ENCODE assay signal across 8 cellular contexts in the genomic region with DNA sequence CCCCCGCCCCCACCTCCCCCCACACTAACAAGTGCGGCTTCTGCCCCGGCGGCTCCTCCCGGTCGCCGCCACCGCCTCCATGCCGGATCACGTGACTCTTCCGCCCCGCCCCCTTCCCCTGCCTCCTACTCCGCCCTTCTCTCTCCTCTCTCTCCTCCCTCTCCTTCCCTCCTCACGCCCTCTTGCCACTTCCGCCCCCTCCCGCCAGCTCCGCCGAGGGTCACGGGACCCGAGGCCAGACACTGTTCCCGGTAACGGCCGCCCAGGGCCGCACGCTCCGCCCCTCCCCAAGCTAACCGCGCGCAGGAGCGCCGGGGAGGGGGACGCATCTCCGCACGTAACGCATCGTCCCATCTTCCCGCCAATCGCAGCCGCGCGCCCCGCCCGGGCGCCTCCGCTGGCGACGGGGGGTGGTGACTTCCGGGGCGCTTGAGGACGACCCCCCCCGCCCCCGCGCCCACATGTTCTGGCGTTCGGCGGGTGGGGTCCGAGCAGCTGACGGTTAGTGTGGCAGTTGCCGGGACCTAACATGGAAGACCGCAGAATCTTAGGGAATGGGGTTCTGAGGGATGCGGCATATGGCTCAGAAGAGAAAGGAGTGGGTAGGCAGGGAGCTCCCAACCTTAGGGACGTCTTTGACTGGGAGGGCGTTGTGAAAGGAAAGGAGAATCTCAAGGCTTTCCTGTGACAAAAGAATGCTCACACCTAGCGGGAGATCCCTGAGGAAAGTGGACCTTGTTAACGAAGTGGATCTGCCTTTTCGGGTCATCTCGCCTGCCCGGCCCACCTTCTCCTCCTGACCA. TPM values are rescaled to one million over a fixed set of nuclear protein-coding genes. Genes with fewer than 3 reads are reported as not detected.
A peak's percentile ranks its signal among the peaks of the same experiment; 100 is the strongest.
DNase-seq lines count a peak whose midpoint lies in the region; ATAC-seq and TF ChIP-seq lines count a peak whose summit lies in the region.

A gene with protein sequence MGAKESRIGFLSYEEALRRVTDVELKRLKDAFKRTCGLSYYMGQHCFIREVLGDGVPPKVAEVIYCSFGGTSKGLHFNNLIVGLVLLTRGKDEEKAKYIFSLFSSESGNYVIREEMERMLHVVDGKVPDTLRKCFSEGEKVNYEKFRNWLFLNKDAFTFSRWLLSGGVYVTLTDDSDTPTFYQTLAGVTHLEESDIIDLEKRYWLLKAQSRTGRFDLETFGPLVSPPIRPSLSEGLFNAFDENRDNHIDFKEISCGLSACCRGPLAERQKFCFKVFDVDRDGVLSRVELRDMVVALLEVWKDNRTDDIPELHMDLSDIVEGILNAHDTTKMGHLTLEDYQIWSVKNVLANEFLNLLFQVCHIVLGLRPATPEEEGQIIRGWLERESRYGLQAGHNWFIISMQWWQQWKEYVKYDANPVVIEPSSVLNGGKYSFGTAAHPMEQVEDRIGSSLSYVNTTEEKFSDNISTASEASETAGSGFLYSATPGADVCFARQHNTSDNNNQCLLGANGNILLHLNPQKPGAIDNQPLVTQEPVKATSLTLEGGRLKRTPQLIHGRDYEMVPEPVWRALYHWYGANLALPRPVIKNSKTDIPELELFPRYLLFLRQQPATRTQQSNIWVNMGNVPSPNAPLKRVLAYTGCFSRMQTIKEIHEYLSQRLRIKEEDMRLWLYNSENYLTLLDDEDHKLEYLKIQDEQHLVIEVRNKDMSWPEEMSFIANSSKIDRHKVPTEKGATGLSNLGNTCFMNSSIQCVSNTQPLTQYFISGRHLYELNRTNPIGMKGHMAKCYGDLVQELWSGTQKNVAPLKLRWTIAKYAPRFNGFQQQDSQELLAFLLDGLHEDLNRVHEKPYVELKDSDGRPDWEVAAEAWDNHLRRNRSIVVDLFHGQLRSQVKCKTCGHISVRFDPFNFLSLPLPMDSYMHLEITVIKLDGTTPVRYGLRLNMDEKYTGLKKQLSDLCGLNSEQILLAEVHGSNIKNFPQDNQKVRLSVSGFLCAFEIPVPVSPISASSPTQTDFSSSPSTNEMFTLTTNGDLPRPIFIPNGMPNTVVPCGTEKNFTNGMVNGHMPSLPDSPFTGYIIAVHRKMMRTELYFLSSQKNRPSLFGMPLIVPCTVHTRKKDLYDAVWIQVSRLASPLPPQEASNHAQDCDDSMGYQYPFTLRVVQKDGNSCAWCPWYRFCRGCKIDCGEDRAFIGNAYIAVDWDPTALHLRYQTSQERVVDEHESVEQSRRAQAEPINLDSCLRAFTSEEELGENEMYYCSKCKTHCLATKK (N-terminal part only) (minus strand): TSS at position 92 of the 803 bp plus-strand sequence. CDS start 194 bp downstream, outside the sequence.

- TF ChIP-seq CTCF in GM12864 (IDR thresholded peaks at IDR 0.05; ENCODE audit: low read depth, low read length, missing control alignments): peak; percentile 21
- no peak for TF ChIP-seq CTCF in SU-DHL-6 (IDR thresholded peaks at IDR 0.05; ENCODE audit: insufficient read depth, low read length, poor library complexity, severe bottlenecking)
- TF ChIP-seq CTCF in parathyroid adenoma (IDR thresholded peaks at IDR 0.05): peak; percentile 63
- peak; percentile 12 to 69 (median 30) for TF ChIP-seq CTCF in tibial nerve (IDR thresholded peaks at IDR 0.05)

- no peaks in the 10 kb centered on the region for H4K20me1 ChIP-seq in SU-DHL-6 (ENCODE audit: low read depth, low read length)

- H3K9ac ChIP-seq in SU-DHL-6 (ENCODE audit: low read length) (peak within 1 kb of the TSS; percentile 84), parathyroid adenoma (peak within 1 kb of the TSS; percentile 78)

- WGBS in tibial nerve, 2 donors: 0 to 1% methylated on average over 65 to 66 of the region's 68 CpGs

- H3K9me2 ChIP-seq in SU-DHL-6 (replicated peaks; ENCODE audit: insufficient read depth, low read length): no peaks in the 10 kb centered on the region

- peaks cover 8% of the 10 kb centered on the region; the same call in 1 of the 2 replicates for H3K79me2 ChIP-seq in SU-DHL-6 (ENCODE audit: insufficient read depth, low read length)
- H3K79me2 ChIP-seq in parathyroid adenoma: peaks cover 5% of the 10 kb centered on the region

- intact Hi-C loops in Right ventricle myocardium superior (cut with DNase I): no loop called here

- ATAC-seq in HG02623 (IDR thresholded peaks at IDR 0.05; ENCODE audit: unreplicated experiment): peak; percentile 84
- ATAC-seq in Right ventricle myocardium superior (ENCODE audit: poor library complexity): peak; percentile 96

- H3K4me1 ChIP-seq in parathyroid adenoma (peaks cover 7% of the 10 kb centered on the region), tibial nerve (peaks cover 0 to 49% (median 22%) of the 10 kb centered on the region in 4 donors)

- H3K27ac ChIP-seq in SU-DHL-6 (ENCODE audit: low read depth, low read length) (peak within 1 kb of the TSS; percentile 42), parathyroid adenoma (peak within 1 kb of the TSS; percentile 96), tibial nerve (peak within 1 kb of the TSS; percentile 91 to 99 (median 95))

- H2AFZ ChIP-seq in SU-DHL-6 (ENCODE audit: low read depth, low read length, severe bottlenecking) (peak within 1 kb of the TSS; percentile 95), parathyroid adenoma (peak within 1 kb of the TSS; percentile 94)

- DNase-seq in GM12864 (ENCODE audit: low read depth): peak; percentile 92
- DNase-seq in NCI-H1105 treated with DMSO at 0.1 percent for 48 hours (lab: John Stamatoyannopoulos, UW): peak; percentile 91
- DNase-seq in activated naive CD8-positive, alpha-beta T cell treated with anti-CD3 and anti-CD28 coated beads, Interleukin-2, amount 50 U/mL, for 16 hours (ENCODE audit: low read depth, low spot score): peak; percentile 93
- peak; percentile 99 for DNase-seq in Right ventricle myocardium superior
- DNase-seq in tibial nerve (ENCODE audit: low spot score in 2 of 2): peak; percentile 97 to 99

- H3K9me3 ChIP-seq in SU-DHL-6 (ENCODE audit: insufficient read depth, low read length) (no peaks in the 10 kb centered on the region), parathyroid adenoma (ENCODE audit: control insufficient read depth, low read length) (no peaks in the 10 kb centered on the region), tibial nerve (no peaks in the 10 kb centered on the region)

- H3K4me2 ChIP-seq in SU-DHL-6 (ENCODE audit: low read depth, low read length, poor library complexity, severe bottlenecking) (peak within 1 kb of the TSS; percentile 79), parathyroid adenoma (ENCODE audit: low read length) (peak within 1 kb of the TSS; percentile 86)

- no peaks in the 10 kb centered on the region for H3K27me3 ChIP-seq in SU-DHL-6 (ENCODE audit: low read length)
- H3K27me3 ChIP-seq in parathyroid adenoma (ENCODE audit: control insufficient read depth, insufficient read depth, low read length): no peaks in the 10 kb centered on the region
- H3K27me3 ChIP-seq in tibial nerve: no peaks in the 10 kb centered on the region

- H3K36me3 ChIP-seq in SU-DHL-6 (ENCODE audit: low read length): no peaks in the 10 kb centered on the region
- H3K36me3 ChIP-seq in parathyroid adenoma (ENCODE audit: control insufficient read depth, insufficient read depth, low read length): no peaks in the 10 kb centered on the region
- no peaks in the 10 kb centered on the region for H3K36me3 ChIP-seq in tibial nerve

- H3K4me3 ChIP-seq in GM12864 (ENCODE audit: low read depth, low read length) (peak within 1 kb of the TSS; percentile 68), SU-DHL-6 (ENCODE audit: insufficient read depth, low read length, poor library complexity, severe bottlenecking) (peak within 1 kb of the TSS; percentile 93), parathyroid adenoma (ENCODE audit: low read depth, low read length) (peak within 1 kb of the TSS; percentile 85), tibial nerve (peak within 1 kb of the TSS; percentile 72 to 86 (median 78))

- H3F3A ChIP-seq in SU-DHL-6 (ENCODE audit: insufficient read depth): peaks cover 9% of the 10 kb centered on the region

- TF ChIP-seq EP300 in tibial nerve (IDR thresholded peaks at IDR 0.05): peak; percentile 98

- peak; percentile 58 to 68 for TF ChIP-seq POLR2A in tibial nerve (IDR thresholded peaks at IDR 0.05)

RNA-seq across cellular contexts. Expression of the gene that starts here (rescaled TPM):
- total RNA-seq in Right ventricle myocardium superior (30.9 TPM), tibial nerve (10 to 100 TPM; 49.6 to 64.7 (median 56.5) TPM)

Comparison
In these comparisons a context has a peak if more than half of its experiments do, and no peak if none do; other contexts are left out.
1. Peak in every context shown above with its lines: DNase-seq, ATAC-seq, H3K4me3 ChIP-seq and H3K27ac ChIP-seq.
2. H3K27ac ChIP-seq: peak in every context shown above with its lines; median percentile 96 in parathyroid adenoma; 95 in tibial nerve; 42 in SU-DHL-6.